Comparison of ENCODE assay signal across 26 cellular contexts in the genomic region with DNA sequence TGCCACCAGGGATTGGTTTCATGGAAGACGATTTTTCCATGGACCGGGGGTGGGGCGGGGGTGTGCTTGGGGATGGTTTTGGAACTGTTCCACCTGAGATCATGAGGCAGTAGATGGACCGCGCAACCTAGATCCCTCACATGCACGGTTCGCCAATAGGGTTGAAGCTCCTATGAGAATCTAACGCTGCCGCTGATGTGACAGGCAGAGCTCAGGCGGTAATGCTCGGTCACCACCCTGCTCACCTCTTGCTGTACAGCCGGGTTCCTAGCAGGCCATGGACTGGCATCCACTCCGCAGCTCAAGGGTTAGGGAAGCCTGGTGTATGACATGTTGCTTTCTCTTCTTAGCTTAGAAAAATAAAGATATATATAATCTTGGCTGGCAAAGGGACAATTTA.
"Had no signal": no experiment of that assay in that cellular context is flagged by ENCODE, and none has a peak within 500 bp of the region (broad histone marks: within the 10 kb centered on the region; RNA-seq: fewer than 3 reads in every experiment).

No MANE protein-coding gene starts in this region.

- H3K27me3 ChIP-seq: left lung, pancreas, right atrium auricular region, testis, thyroid gland, transverse colon, upper lobe of left lung, vagina had no signal

- H3K27ac ChIP-seq: left lung, pancreas, right atrium auricular region, testis, thyroid gland, transverse colon, upper lobe of left lung, vagina had no signal

- H3K9me3 ChIP-seq: left lung, pancreas, right atrium auricular region, testis, thyroid gland, transverse colon, upper lobe of left lung, vagina had no signal

- DNase-seq: hippocampal formation; kidney glomerular epithelial cell; left cardiac atrium; mesendoderm; naive B cell; natural killer cell; nucleus accumbens; small intestine; stimulated activated CD4-positive, alpha-beta T cell treated with anti-CD3 and anti-CD28 coated beads, Interleukin-1b, Interleukin-23, amount 100 ng/mL, for 48 hours; stimulated activated CD4-positive, alpha-beta T cell treated with anti-CD3 and anti-CD28 coated beads, Interleukin-2, amount 100 ng/mL, for 48 hours; stimulated activated CD4-positive, alpha-beta T cell treated with anti-CD3 and anti-CD28 coated beads, Interleukin-4, amount 100 ng/mL, for 4 hours; stimulated activated CD8-positive, alpha-beta memory T cell treated with anti-CD3 and anti-CD28 coated beads, Interleukin-4, amount 100 ng/mL, for 48 hours; stimulated activated naive CD4-positive, alpha-beta T cell treated with Interleukin-2 at 50 U/mL for 16 hours; stimulated activated naive CD8-positive, alpha-beta T cell treated with anti-CD3 and anti-CD28 coated beads, Interleukin-15, amount 100 ng/mL, for 72 hours; substantia nigra; testis; thyroid gland; transverse colon; upper lobe of left lung had no signal

- H3K4me3 ChIP-seq: left lung, lung, pancreas, right atrium auricular region, testis, thyroid gland, transverse colon, upper lobe of left lung, vagina had no signal

- H3K4me1 ChIP-seq: left lung, pancreas, right atrium auricular region, thyroid gland, transverse colon, upper lobe of left lung, vagina had no signal

- ATAC-seq: left cardiac atrium; left lung; natural killer cell; pancreas; sciatic nerve; stimulated activated memory B cell treated with anti-CD40 and anti-IgM and Interleukin-4, amounts not matched to agents 10 μg/mL and 1 μg/mL and 100 μg/mL, for 72 hours; stimulated activated naive CD8-positive, alpha-beta T cell treated with anti-CD3 and anti-CD28 coated beads, Interleukin-15, amount 100 ng/mL, for 72 hours had no signal
